12 cellular contexts compared by ENCODE assay signal in the genomic region with DNA sequence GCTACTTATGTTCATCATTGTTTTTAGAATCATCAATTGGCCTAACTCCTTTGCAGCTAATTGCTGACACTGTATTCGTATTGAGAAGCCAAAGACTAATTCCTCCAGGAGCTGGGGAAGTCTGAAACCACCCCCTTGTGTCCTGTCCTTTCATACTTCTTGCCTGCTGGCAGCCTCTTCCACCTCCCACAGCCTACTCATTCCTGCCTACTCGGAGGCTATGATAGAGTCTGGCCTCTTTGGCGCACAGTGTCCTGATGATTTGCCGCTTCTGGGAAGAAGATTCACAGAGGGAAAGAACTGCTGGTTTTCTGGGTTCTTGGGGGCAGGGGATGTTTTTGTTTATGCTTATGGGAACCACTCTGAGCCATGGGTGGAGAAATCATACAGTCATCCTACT. TPM values are rescaled to one million over a fixed set of nuclear protein-coding genes. Genes with fewer than 3 reads are reported as not detected.
A peak's percentile ranks its signal among the peaks of the same experiment; 100 is the strongest.
DNase-seq lines count a peak whose midpoint lies in the region; ATAC-seq and TF ChIP-seq lines count a peak whose summit lies in the region.
"Had no signal": no experiment of that assay in that cellular context is flagged by ENCODE, and none has a peak within 500 bp of the region (broad histone marks: within the 10 kb centered on the region; RNA-seq: fewer than 3 reads in every experiment).

No MANE protein-coding gene starts in this region.

- H3K4me1 ChIP-seq in DOHH2 (ENCODE audit: control insufficient read depth, low read length) (peaks cover 35% of the 10 kb centered on the region), skeletal muscle tissue (ENCODE audit: control insufficient read depth in 3 of 3, insufficient read depth in 3 of 3, low read length in 3 of 3) (peaks cover 10 to 23% (median 19%) of the 10 kb centered on the region in 3 donors)

- H3K9me2 ChIP-seq in DOHH2 (replicated peaks; ENCODE audit: control insufficient read depth, low read length), result no peaks in the 10 kb centered on the region

- H3K4me3 ChIP-seq in DOHH2 (ENCODE audit: low read length) (no peak overlapping the region), skeletal muscle tissue (ENCODE audit: low read length in 3 of 3) (no peak overlapping the region), foreskin fibroblast (ENCODE audit: low read depth in 1 of 2, low read length in 2 of 2) (no peak overlapping the region)

- no peak overlapping the region for H3K27ac ChIP-seq in DOHH2 (ENCODE audit: low read depth, low read length)
- H3K27ac ChIP-seq in skeletal muscle tissue (ENCODE audit: low read depth, low read length), result peak overlapping the region; percentile 14

- peaks cover 47 to 59% (median 53%) of the 10 kb centered on the region in 3 donors for H3K4me1 Mint-ChIP-seq in IgD-negative memory B cell
- H3K4me1 Mint-ChIP-seq in central memory CD8-positive, alpha-beta T cell, result peaks cover 76% of the 10 kb centered on the region

- no peaks in the 10 kb centered on the region for H3K36me3 Mint-ChIP-seq in IgD-negative memory B cell
- H3K36me3 Mint-ChIP-seq in central memory CD8-positive, alpha-beta T cell (ENCODE audit: insufficient read depth), result peaks cover 7% of the 10 kb centered on the region

- ATAC-seq in central memory CD8-positive, alpha-beta T cell (replicated peaks; ENCODE audit: extremely low read depth, poor library complexity, severe bottlenecking), result no peak
- no peak for ATAC-seq in HG03354 (IDR thresholded peaks at IDR 0.05; ENCODE audit: poor library complexity, severe bottlenecking, unreplicated experiment)
- ATAC-seq: esophagus mucosa had no signal

- H3F3A ChIP-seq in DOHH2 (ENCODE audit: control insufficient read depth, insufficient read depth), result peaks cover 6% of the 10 kb centered on the region; the same call in 1 of the 2 replicates

- peak overlapping the region; percentile 53; the same call in 1 of the 2 replicates for H3K4me2 ChIP-seq in DOHH2 (ENCODE audit: low read length)

- DNase-seq in central memory CD8-positive, alpha-beta T cell (ENCODE audit: low spot score in 2 of 2), result no peak
- DNase-seq in COLO829 (ENCODE audit: low spot score), result no peak
- no peak for DNase-seq in foreskin fibroblast
- DNase-seq: caudate nucleus; NCI-H187 treated with DMSO at 0.1 percent for 48 hours; stimulated activated CD4-positive, alpha-beta T cell treated with anti-CD3 and anti-CD28 coated beads, Interleukin-1b, Interleukin-23, amount 100 ng/mL, for 48 hours had no signal

- no peaks in the 10 kb centered on the region for H3K27me3 Mint-ChIP-seq in IgD-negative memory B cell
- no peaks in the 10 kb centered on the region for H3K27me3 Mint-ChIP-seq in central memory CD8-positive, alpha-beta T cell

- peak overlapping the region in 3 of 4 donors; percentile 9 to 86 (median 83) for H3K4me3 Mint-ChIP-seq in IgD-negative memory B cell
- peak overlapping the region; percentile 65 for H3K4me3 Mint-ChIP-seq in central memory CD8-positive, alpha-beta T cell

- H3K9me3 ChIP-seq in DOHH2 (ENCODE audit: control insufficient read depth, insufficient read depth, low read length), result no peaks in the 10 kb centered on the region
- no peaks in the 10 kb centered on the region for H3K9me3 ChIP-seq in skeletal muscle tissue (ENCODE audit: control insufficient read depth in 3 of 3, low read length in 3 of 3)

- H4K20me1 ChIP-seq in DOHH2 (ENCODE audit: control insufficient read depth, insufficient read depth, low read depth, low read length), result peaks cover 18% of the 10 kb centered on the region; the same call in 1 of the 2 replicates

- H3K27me3 ChIP-seq in DOHH2 (ENCODE audit: control insufficient read depth, low read length) (no peaks in the 10 kb centered on the region), skeletal muscle tissue (ENCODE audit: control insufficient read depth in 3 of 3, insufficient read depth in 3 of 3, low read length in 3 of 3) (no peaks in the 10 kb centered on the region)

- TF ChIP-seq CTCF in DOHH2 (IDR thresholded peaks at IDR 0.05; ENCODE audit: low read depth, low read length, poor library complexity, severe bottlenecking) (no peak), foreskin fibroblast (IDR thresholded peaks at IDR 0.05; ENCODE audit: low read depth, low read length) (no peak)

- peaks cover 94% of the 10 kb centered on the region for H3K79me2 ChIP-seq in DOHH2 (ENCODE audit: control insufficient read depth, low read length)

- no peaks in the 10 kb centered on the region for H3K9me3 Mint-ChIP-seq in IgD-negative memory B cell
- no peaks in the 10 kb centered on the region for H3K9me3 Mint-ChIP-seq in central memory CD8-positive, alpha-beta T cell

- peak overlapping the region; percentile 66 to 91 (median 86) for H3K27ac Mint-ChIP-seq in IgD-negative memory B cell
- peak overlapping the region; percentile 83 for H3K27ac Mint-ChIP-seq in central memory CD8-positive, alpha-beta T cell (ENCODE audit: low read depth)

- H3K36me3 ChIP-seq in DOHH2 (ENCODE audit: control insufficient read depth, low read length) (peaks cover 47% of the 10 kb centered on the region), skeletal muscle tissue (ENCODE audit: control insufficient read depth in 3 of 3, insufficient read depth in 3 of 3, low read length in 3 of 3) (no peaks in the 10 kb centered on the region)

- H3K9ac ChIP-seq in skeletal muscle tissue (ENCODE audit: low read depth in 1 of 3, low read length in 3 of 3), result no peak overlapping the region

RNA-seq across cellular contexts. Expression of gene SCAANT1, which starts 21.9 kb away (rescaled TPM):
- not detected for polyA plus RNA-seq in IgD-negative memory B cell
- total RNA-seq in skeletal muscle tissue, result not detected
- total RNA-seq: esophagus mucosa; T-helper 2 cell treated with Interferon-gamma antibody and Interleukin-4, amounts not matched to agents 100 ng/mL and 5 ng/mL, for 36 hours had no signal
